9 cellular contexts compared by ENCODE assay signal in genomic region chr15:50883903-50884302, GRCh38. TPM values are rescaled to one million over a fixed set of nuclear protein-coding genes. Genes with fewer than 3 reads are reported as not detected.
DNase-seq lines count a peak whose midpoint lies in the region; ATAC-seq, FAIRE-seq and TF ChIP-seq lines count a peak whose summit lies in the region.
"Had no signal": no experiment of that assay in that cellular context is flagged by ENCODE, and none has a peak within 500 bp of the region (broad histone marks: within the 10 kb centered on the region; RNA-seq: fewer than 3 reads in every experiment).

No MANE protein-coding gene starts in this region.

- no peak for TF ChIP-seq POLR2A in esophagus squamous epithelium (IDR thresholded peaks at IDR 0.05)

- CTCF ChIA-PET in RWPE1 (lab: Yijun Ruan, JAX), result interaction anchor here (0.6 kb wide), 1 partner anchor 887 kb away, joined by 3 read pairs; no protein-coding TSS in a partner anchor

- intact Hi-C loops in Right ventricle myocardium superior (cut with DNase I), result no loop called here
- intact Hi-C loops in cardiac septum (cut with DNase I), result no loop called here
- intact Hi-C loops in esophagus squamous epithelium (cut with DNase I), result no loop called here

- H3K4me3 ChIP-seq in esophagus squamous epithelium, result no peak overlapping the region

- no peak overlapping the region for H3K4me3 Mint-ChIP-seq in endothelial cell (ENCODE audit: unreplicated experiment)

- peak; percentile 42 for ATAC-seq in Right ventricle myocardium superior (ENCODE audit: poor library complexity)

- no peaks in the 10 kb centered on the region for H3K9me3 Mint-ChIP-seq in endothelial cell (ENCODE audit: unreplicated experiment)

- no peaks in the 10 kb centered on the region for H3K36me3 Mint-ChIP-seq in endothelial cell (ENCODE audit: low read depth, unreplicated experiment)

- no peak for FAIRE-seq in urothelium cell line (lab: Jason Lieb, UNC)

- POLR2A ChIA-PET in RWPE1 (lab: Yijun Ruan, JAX; ENCODE audit: low non-redundant PET), result no interaction called here

- no peaks in the 10 kb centered on the region for H3K27me3 Mint-ChIP-seq in endothelial cell (ENCODE audit: unreplicated experiment)

- H3K27ac Mint-ChIP-seq in endothelial cell (ENCODE audit: unreplicated experiment), result no peak overlapping the region

- no peak for DNase-seq in Right ventricle myocardium superior
- DNase-seq in cardiac septum (ENCODE audit: low spot score), result no peak
- DNase-seq in RWPE1 (ENCODE audit: low spot score), result peak; percentile 29
- DNase-seq in fibroblast of peridontal ligament (ENCODE audit: extremely low read depth), result peak; percentile 66
- DNase-seq in urothelium cell line (ENCODE audit: low spot score), result peak; percentile 32
- DNase-seq in NCI-H2029 treated with DMSO at 0.1 percent for 48 hours (lab: John Stamatoyannopoulos, UW), result no peak
- no peak for DNase-seq in endothelial cell (ENCODE audit: low spot score)
- DNase-seq in esophagus squamous epithelium (lab: John Stamatoyannopoulos, UW), result no peak
- DNase-seq: mesendoderm had no signal

- peak overlapping the region; percentile 65 for H3K27ac ChIP-seq in RWPE1
- peak overlapping the region in 2 of 4 donors; percentile 42 to 74 for H3K27ac ChIP-seq in esophagus squamous epithelium

- H3K4me1 ChIP-seq in esophagus squamous epithelium, result peaks cover 0 to 27% (median 15%) of the 10 kb centered on the region in 3 donors

- no peaks in the 10 kb centered on the region for H3K9me3 ChIP-seq in esophagus squamous epithelium

- H3K4me1 Mint-ChIP-seq in endothelial cell (ENCODE audit: unreplicated experiment), result peaks cover 2% of the 10 kb centered on the region

- H3K27me3 ChIP-seq in esophagus squamous epithelium, result no peaks in the 10 kb centered on the region

- TF ChIP-seq CTCF in RWPE1 (conservative IDR thresholded peaks at IDR 0.05; ENCODE audit: low read depth), result no peak
- no peak for TF ChIP-seq CTCF in endothelial cell (IDR thresholded peaks at IDR 0.05; ENCODE audit: unreplicated experiment)
- TF ChIP-seq CTCF in esophagus squamous epithelium (IDR thresholded peaks at IDR 0.05), result no peak

- H3K36me3 ChIP-seq in esophagus squamous epithelium, result no peaks in the 10 kb centered on the region

- WGBS in esophagus squamous epithelium, 2 donors, result 22 to 28% methylated on average over 1 to 2 of the region's 2 CpGs

RNA-seq across cellular contexts. Expression of gene AP4E1, which starts 24.6 kb away (rescaled TPM):
- 6.0 TPM for total RNA-seq in Right ventricle myocardium superior
- 9.9 TPM for total RNA-seq in cardiac septum
- total RNA-seq in endothelial cell (ENCODE audit: unreplicated experiment), result 7.4 TPM
- total RNA-seq in esophagus squamous epithelium, result 10 to 100 TPM in 2 of 4 donors, 1 to 10 TPM in 2; 5.7 to 11.1 (median 10.1) TPM

Comparison
In these comparisons a context has a peak if more than half of its experiments do, and no peak if none do; other contexts are left out.
1. DNase-seq: peak in RWPE1 (single experiment), fibroblast of peridontal ligament (single experiment) and urothelium cell line (single experiment); none in Right ventricle myocardium superior (single experiment), cardiac septum (single experiment), NCI-H2029 treated with DMSO at 0.1 percent for 48 hours (single experiment), endothelial cell (single experiment) and esophagus squamous epithelium (single experiment).